In genomic region chr14:104221071-104221625, GRCh38 we compare ENCODE assay signal across 1 cellular context.
TF ChIP-seq lines count a peak whose summit lies in the region.

No MANE protein-coding gene starts in this region.

TF ChIP-seq in GM23338, 12 proteins besides CTCF, POLR2A, EP300 and RAD21:
- TF ChIP-seq EZH2phosphoT487 (IDR thresholded peaks at IDR 0.05; ENCODE audit: unreplicated experiment) (no peak), ZNF114 (CRISPR knock-in tag; IDR thresholded peaks at IDR 0.05) (no peak), ZNF462 (CRISPR knock-in tag; IDR thresholded peaks at IDR 0.05) (no peak), ZNF331 (CRISPR knock-in tag; IDR thresholded peaks at IDR 0.05; ENCODE audit: low read depth) (no peak), REST (IDR thresholded peaks at IDR 0.05; ENCODE audit: unreplicated experiment) (no peak), NANOG (IDR thresholded peaks at IDR 0.05; ENCODE audit: borderline replicate concordance) (no peak), ETS1 (IDR thresholded peaks at IDR 0.05) (no peak), CREB1 (CRISPR knock-in tag; IDR thresholded peaks at IDR 0.05; ENCODE audit: low read depth) (no peak), EZH2 (IDR thresholded peaks at IDR 0.05; ENCODE audit: low read depth, unreplicated experiment) (no peak), STAT1 (IDR thresholded peaks at IDR 0.05; ENCODE audit: unreplicated experiment) (no peak), JUNB (IDR thresholded peaks at IDR 0.05; ENCODE audit: unreplicated experiment) (no peak), POLR2AphosphoS5 (IDR thresholded peaks at IDR 0.05; ENCODE audit: low read depth) (no peak)
